Comparison of ENCODE assay signal across 15 cellular contexts in genomic region chr1:63698001-63698838, GRCh38.
DNase-seq lines count a peak whose midpoint lies in the region; TF ChIP-seq lines count a peak whose summit lies in the region.
"Had no signal": no experiment of that assay in that cellular context is flagged by ENCODE, and none has a peak within 500 bp of the region (broad histone marks: within the 10 kb centered on the region; RNA-seq: fewer than 3 reads in every experiment).

No MANE protein-coding gene starts in this region.

- DNase-seq in GM03348 (ENCODE audit: low spot score) (peak; percentile 38), esophagus squamous epithelium (lab: John Stamatoyannopoulos, UW) (no peak), medulla oblongata (ENCODE audit: extremely low spot score) (peak; percentile 33), NCI-H345 (lab: John Stamatoyannopoulos, UW) (no peak), NCI-H187 treated with DMSO at 0.1 percent for 48 hours (lab: John Stamatoyannopoulos, UW) (no peak), SKM-1 (lab: John Stamatoyannopoulos, UW; ENCODE audit: unreplicated experiment) (no peak), SW480 (ENCODE audit: low spot score) (no peak)
- DNase-seq: activated CD8-positive, alpha-beta memory T cell treated with anti-CD3 and anti-CD28 coated beads for 24 hours; BE2C; naive thymus-derived CD8-positive, alpha-beta T cell; NCI-H1105 treated with DMSO at 0.1 percent for 48 hours; stimulated activated CD4-positive, alpha-beta T cell treated with anti-CD3 and anti-CD28 coated beads, Interleukin-1b, Interleukin-23, amount 100 ng/mL, for 48 hours; stimulated activated naive CD4-positive, alpha-beta T cell; T-helper 17 cell had no signal

- no peak overlapping the region for H3K4me3 ChIP-seq in esophagus squamous epithelium
- H3K4me3 ChIP-seq in stomach smooth muscle (ENCODE audit: low read length in 2 of 2), result no peak overlapping the region

- H3K4me1 ChIP-seq in esophagus squamous epithelium, result peaks cover 0 to 47% (median 9%) of the 10 kb centered on the region in 3 donors
- H3K4me1 ChIP-seq in stomach smooth muscle (ENCODE audit: control insufficient read depth, insufficient read depth, low read length), result peaks cover 34% of the 10 kb centered on the region
- H3K4me1 ChIP-seq: BE2C had no signal

- no peak for TF ChIP-seq CTCF in esophagus squamous epithelium (IDR thresholded peaks at IDR 0.05)

- no peak for TF ChIP-seq POLR2A in esophagus squamous epithelium (IDR thresholded peaks at IDR 0.05)

- 70 to 80% methylated on average over 13 of the region's 13 CpGs for WGBS in esophagus squamous epithelium, 2 donors

- no peaks in the 10 kb centered on the region for H3K9me3 ChIP-seq in esophagus squamous epithelium
- no peaks in the 10 kb centered on the region for H3K9me3 ChIP-seq in stomach smooth muscle (ENCODE audit: control insufficient read depth in 2 of 2, low read length in 2 of 2)
- H3K9me3 ChIP-seq: BE2C had no signal

- peak overlapping the region; percentile 69 to 83 for H3K9ac ChIP-seq in stomach smooth muscle (ENCODE audit: low read length in 2 of 2)

- H3K27ac ChIP-seq in esophagus squamous epithelium (peak overlapping the region; percentile 31 to 81 (median 74)), stomach smooth muscle (ENCODE audit: low read length) (peak overlapping the region; percentile 98)

- no peaks in the 10 kb centered on the region for H3K36me3 ChIP-seq in esophagus squamous epithelium
- no peaks in the 10 kb centered on the region for H3K36me3 ChIP-seq in stomach smooth muscle (ENCODE audit: control insufficient read depth in 2 of 2, insufficient read depth in 2 of 2, low read length in 2 of 2)
- H3K36me3 ChIP-seq: BE2C had no signal

- intact Hi-C loops in esophagus squamous epithelium (cut with DNase I), result loop anchor here (10.0 kb wide), 1 partner anchor 547 kb away; no protein-coding TSS in a partner anchor

- H3K27me3 ChIP-seq in esophagus squamous epithelium, result no peaks in the 10 kb centered on the region
- H3K27me3 ChIP-seq in stomach smooth muscle (ENCODE audit: control insufficient read depth in 1 of 2, insufficient read depth in 2 of 2, low read length in 2 of 2), result no peaks in the 10 kb centered on the region
- H3K27me3 ChIP-seq: BE2C had no signal

Comparison
In these comparisons a context has a peak if more than half of its experiments do, and no peak if none do; other contexts are left out.
1. DNase-seq: peak in GM03348 (single experiment) and medulla oblongata (single experiment); none in esophagus squamous epithelium (single experiment), NCI-H345 (single experiment), NCI-H187 treated with DMSO at 0.1 percent for 48 hours (single experiment), SKM-1 (single experiment) and SW480 (single experiment).